11 cellular contexts compared by ENCODE assay signal in the genomic region with DNA sequence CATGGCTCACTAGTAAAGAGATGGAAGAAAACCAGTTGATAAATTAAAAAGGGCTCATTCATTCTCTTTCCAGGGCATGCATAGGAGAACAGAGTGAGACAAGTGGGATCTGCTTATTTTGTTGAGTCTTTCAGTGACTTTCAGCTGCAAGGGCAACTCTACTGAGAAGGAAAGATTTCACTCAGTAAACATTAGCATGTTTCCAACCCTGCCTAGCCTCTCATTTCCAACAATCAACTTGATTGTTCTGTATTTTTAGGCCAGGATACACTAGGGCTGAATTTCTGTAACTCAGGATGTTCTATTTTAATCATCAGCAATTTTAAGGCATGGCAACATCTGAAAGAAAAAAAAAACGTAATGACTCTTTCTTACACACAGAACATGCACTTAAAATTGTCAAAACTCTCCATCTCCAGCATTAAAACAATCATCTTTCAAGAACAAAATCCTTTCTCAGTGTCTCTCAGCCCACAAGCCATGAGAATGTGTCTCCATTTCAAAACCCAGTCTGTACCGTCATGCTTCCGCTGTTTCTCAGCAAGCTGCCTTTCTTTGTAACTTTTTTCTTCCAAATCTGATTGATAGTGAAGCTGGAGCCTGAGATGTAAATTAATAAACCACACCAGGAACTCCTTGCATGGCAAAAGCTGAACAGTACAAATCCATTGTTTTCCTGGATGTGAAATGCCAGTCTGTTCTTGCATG.
A peak's percentile ranks its signal among the peaks of the same experiment; 100 is the strongest.
DNase-seq lines count a peak whose midpoint lies in the region; ATAC-seq and TF ChIP-seq lines count a peak whose summit lies in the region.
"Had no signal": no experiment of that assay in that cellular context is flagged by ENCODE, and none has a peak within 500 bp of the region (broad histone marks: within the 10 kb centered on the region; RNA-seq: fewer than 3 reads in every experiment).

No MANE protein-coding gene starts in this region.

- H3K4me2 ChIP-seq in SK-N-SH = no peak overlapping the region

- no peak for TF ChIP-seq CTCF in SK-N-SH (IDR thresholded peaks at IDR 0.05)
- TF ChIP-seq CTCF in RWPE2 (IDR thresholded peaks at IDR 0.05; ENCODE audit: poor library complexity, severe bottlenecking) = no peak

- H3K4me1 ChIP-seq in SK-N-SH (ENCODE audit: control insufficient read depth in 1 of 2, insufficient read depth in 2 of 2, low read depth in 1 of 2, low read length in 1 of 2) = peaks cover 0 to 78% of the 10 kb centered on the region in 2 experiments; a peak in 3 of 4 replicates
- peaks cover 17% of the 10 kb centered on the region for H3K4me1 ChIP-seq in RWPE2 (ENCODE audit: insufficient read depth, poor library complexity, severe bottlenecking)

- no peaks in the 10 kb centered on the region for H3K27me3 ChIP-seq in SK-N-SH (ENCODE audit: insufficient read depth)
- no peaks in the 10 kb centered on the region for H3K27me3 ChIP-seq in RWPE2 (ENCODE audit: insufficient read depth, poor library complexity, severe bottlenecking)
- H3K27me3 ChIP-seq: cardiac muscle cell had no signal

- peaks cover 82% of the 10 kb centered on the region for H3F3A ChIP-seq in SK-N-SH (replicated peaks; ENCODE audit: insufficient read depth)

- peak overlapping the region in 1 of 2 experiments; percentile 100; a peak in 2 of 4 replicates for H3K27ac ChIP-seq in SK-N-SH (ENCODE audit: low read depth in 2 of 2, low read length in 1 of 2)
- peak overlapping the region; percentile 100 for H3K27ac ChIP-seq in RWPE2 (ENCODE audit: poor library complexity, severe bottlenecking)
- H3K27ac ChIP-seq: cardiac muscle cell had no signal

- H3K9me3 ChIP-seq in SK-N-SH (no peaks in the 10 kb centered on the region), RWPE2 (ENCODE audit: severe bottlenecking) (no peaks in the 10 kb centered on the region)

- no peak for TF ChIP-seq EP300 in SK-N-SH (IDR thresholded peaks at IDR 0.05; ENCODE audit: borderline replicate concordance in 1 of 2, low read depth in 1 of 2, low read length in 1 of 2)

- H2AFZ ChIP-seq in SK-N-SH (ENCODE audit: low read depth) = no peak overlapping the region

- ATAC-seq in SK-N-SH treated with all-trans-retinoic acid at 6 μM for 48 hours (no peak), RWPE2 (ENCODE audit: low read depth) (no peak), esophagus mucosa (peak; percentile 53), GM21447 (IDR thresholded peaks at IDR 0.05; ENCODE audit: unreplicated experiment) (no peak), HG02571 (IDR thresholded peaks at IDR 0.05; ENCODE audit: unreplicated experiment) (no peak)
- ATAC-seq: stimulated activated naive B cell treated with anti-CD40 and anti-IgM and Interleukin-4, amounts not matched to agents 10 μg/mL and 1 μg/mL and 100 μg/mL, for 72 hours had no signal

- H4K20me1 ChIP-seq in SK-N-SH (ENCODE audit: insufficient read depth) = peaks cover 56% of the 10 kb centered on the region

- POLR2A ChIA-PET in SK-N-SH (lab: Yijun Ruan, JAX) = no interaction called here

- H3K9ac ChIP-seq in SK-N-SH = no peak overlapping the region

- TF ChIP-seq RAD21 in SK-N-SH (IDR thresholded peaks at IDR 0.05; ENCODE audit: low read length) = no peak

- H3K79me2 ChIP-seq in SK-N-SH (ENCODE audit: insufficient read depth) = peaks cover 100% of the 10 kb centered on the region

- DNase-seq in SK-N-SH = no peak
- DNase-seq in RWPE2 (ENCODE audit: low spot score) = no peak
- peak; percentile 47 for DNase-seq in renal cortical epithelial cell (ENCODE audit: low read depth)
- no peak for DNase-seq in inferior parietal cortex (ENCODE audit: extremely low spot score)
- DNase-seq: SHP77; stimulated activated naive B cell treated with anti-CD40 and anti-IgM and Interleukin-4, amounts not matched to agents 10 μg/mL and 1 μg/mL and 100 μg/mL, for 72 hours had no signal

- 73% methylated on average over 3 of the region's 3 CpGs for WGBS in SK-N-SH (ENCODE audit: low lambda C conversion rate)

- CTCF ChIA-PET in SK-N-SH (lab: Yijun Ruan, JAX) = interaction anchor here (1.0 to 9.7 kb wide), 6 partner anchors 16 to 159 kb away, joined by 3 to 136 read pairs (median 6); no protein-coding TSS in a partner anchor

- H3K36me3 ChIP-seq in SK-N-SH (replicated peaks in 1 of 2; ENCODE audit: control insufficient read depth in 1 of 2, insufficient read depth in 2 of 2, low read length in 1 of 2) (peaks cover 72 to 96% of the 10 kb centered on the region in 2 experiments), RWPE2 (ENCODE audit: low read depth) (peaks cover 95% of the 10 kb centered on the region)
- H3K36me3 ChIP-seq: cardiac muscle cell had no signal

- H3K9me2 ChIP-seq in SK-N-SH = no peaks in the 10 kb centered on the region

- H3K4me3 ChIP-seq in SK-N-SH (ENCODE audit: low read depth in 2 of 2, low read length in 1 of 2) (no peak overlapping the region), RWPE2 (ENCODE audit: severe bottlenecking) (no peak overlapping the region)
- H3K4me3 ChIP-seq: cardiac muscle cell had no signal

TF ChIP-seq in SK-N-SH, 30 proteins besides CTCF, POLR2A, EP300 and RAD21:
- TF ChIP-seq, protein P1, sequence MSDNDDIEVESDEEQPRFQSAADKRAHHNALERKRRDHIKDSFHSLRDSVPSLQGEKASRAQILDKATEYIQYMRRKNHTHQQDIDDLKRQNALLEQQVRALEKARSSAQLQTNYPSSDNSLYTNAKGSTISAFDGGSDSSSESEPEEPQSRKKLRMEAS (IDR thresholded peaks at IDR 0.05; ENCODE audit: low read depth) = no peak
- TF ChIP-seq TAF1 (IDR thresholded peaks at IDR 0.05; ENCODE audit: borderline replicate concordance, low read depth, low read length) (no peak), POLR2AphosphoS5 (IDR thresholded peaks at IDR 0.05; ENCODE audit: low read depth, low read length) (0 out of 2 replicates have a peak, but pooled peaks have one; percentile 4)
TF ChIP-seq in SK-N-SH: peak in this region for 1.

TF ChIP-seq in SK-N-SH treated with all-trans-retinoic acid at 6 μM for 48 hours, 23 proteins besides CTCF, POLR2A, EP300 and RAD21:
- no peak for TF ChIP-seq CSRNP3 (CRISPR knock-in tag; IDR thresholded peaks at IDR 0.05)
- TF ChIP-seq ISL1 (CRISPR knock-in tag; IDR thresholded peaks at IDR 0.05) = no peak
- no peak for TF ChIP-seq POU6F1 (CRISPR knock-in tag; IDR thresholded peaks at IDR 0.05; ENCODE audit: borderline replicate concordance, low read depth)
- no peak for TF ChIP-seq CREB5 (CRISPR knock-in tag; IDR thresholded peaks at IDR 0.05; ENCODE audit: low read depth)
- no peak for TF ChIP-seq PPARA (CRISPR knock-in tag; IDR thresholded peaks at IDR 0.05; ENCODE audit: borderline replicate concordance)
